23 cellular contexts compared by ENCODE assay signal in genomic region chr2:181836583-181836982, GRCh38. TPM values are rescaled to one million over a fixed set of nuclear protein-coding genes. Genes with fewer than 3 reads are reported as not detected.
DNase-seq lines count a peak whose midpoint lies in the region; ATAC-seq and TF ChIP-seq lines count a peak whose summit lies in the region.
"Had no signal": no experiment of that assay in that cellular context is flagged by ENCODE, and none has a peak within 500 bp of the region (broad histone marks: within the 10 kb centered on the region; RNA-seq: fewer than 3 reads in every experiment).

No MANE protein-coding gene starts in this region.

- H3K9me3 ChIP-seq in gastroesophageal sphincter: no peaks in the 10 kb centered on the region
- H3K9me3 ChIP-seq: A549, breast epithelium, colonic mucosa, esophagus muscularis mucosa, suprapubic skin had no signal

- H3K36me3 Mint-ChIP-seq in stimulated activated effector memory CD8-positive, alpha-beta T cell treated with anti-CD3 and anti-CD28 coated beads, Interleukin-12 subunit alpha, Interleukin-12 subunit beta, amount 100 ng/mL, for 72 hours: no peaks in the 10 kb centered on the region
- no peaks in the 10 kb centered on the region for H3K36me3 Mint-ChIP-seq in T-helper 2 cell treated with Interferon-gamma antibody and Interleukin-4, amounts not matched to agents 5 μg/mL and 100 μg/mL, for 36 hours (ENCODE audit: low read depth)
- H3K36me3 Mint-ChIP-seq: stimulated activated naive B cell treated with anti-CD40 and anti-IgM and Interleukin-4, amounts not matched to agents 10 μg/mL and 1 μg/mL and 100 μg/mL, for 72 hours had no signal

- peaks cover 0 to 8% (median 3%) of the 10 kb centered on the region in 3 donors for H3K4me1 ChIP-seq in gastroesophageal sphincter
- H3K4me1 ChIP-seq: breast epithelium, colonic mucosa had no signal

- ATAC-seq in GM18520 (IDR thresholded peaks at IDR 0.05; ENCODE audit: unreplicated experiment) (peak; percentile 67), GM19463 (IDR thresholded peaks at IDR 0.05; ENCODE audit: unreplicated experiment) (peak; percentile 83), HG02938 (IDR thresholded peaks at IDR 0.05; ENCODE audit: unreplicated experiment) (peak; percentile 54), HG03571 (IDR thresholded peaks at IDR 0.05; ENCODE audit: unreplicated experiment) (peak; percentile 78), gastroesophageal sphincter (no peak)
- ATAC-seq in stimulated activated effector memory CD8-positive, alpha-beta T cell treated with anti-CD3 and anti-CD28 coated beads, Interleukin-12 subunit alpha, Interleukin-12 subunit beta, amount 100 ng/mL, for 72 hours: no peak
- ATAC-seq: A549; left ventricle myocardium superior; Right ventricle myocardium inferior; stimulated activated naive B cell treated with anti-CD40 and anti-IgM and Interleukin-4, amounts not matched to agents 10 μg/mL and 1 μg/mL and 100 μg/mL, for 72 hours had no signal

- peaks cover 49% of the 10 kb centered on the region for H3K27me3 Mint-ChIP-seq in T-helper 2 cell treated with Interferon-gamma antibody and Interleukin-4, amounts not matched to agents 5 μg/mL and 100 μg/mL, for 36 hours (ENCODE audit: low read depth)

- 81 to 87% methylated on average over 2 of the region's 2 CpGs for WGBS in gastroesophageal sphincter (ENCODE audit: low coverage in 1 of 2), 2 donors

- no peak for TF ChIP-seq EP300 in gastroesophageal sphincter (IDR thresholded peaks at IDR 0.05)

- H3K36me3 ChIP-seq in gastroesophageal sphincter: no peaks in the 10 kb centered on the region
- H3K36me3 ChIP-seq: breast epithelium, colonic mucosa, esophagus muscularis mucosa, suprapubic skin had no signal

- no peaks in the 10 kb centered on the region for H3K27me3 ChIP-seq in gastroesophageal sphincter
- H3K27me3 ChIP-seq: breast epithelium, colonic mucosa, esophagus muscularis mucosa, suprapubic skin had no signal

- no peak overlapping the region for H3K4me3 ChIP-seq in gastroesophageal sphincter
- H3K4me3 ChIP-seq: A549, breast epithelium, colonic mucosa, esophagus muscularis mucosa, suprapubic skin had no signal

- TF ChIP-seq POLR2A in gastroesophageal sphincter (IDR thresholded peaks at IDR 0.05): no peak

- no peak overlapping the region for H3K27ac Mint-ChIP-seq in stimulated activated effector memory CD8-positive, alpha-beta T cell treated with anti-CD3 and anti-CD28 coated beads, Interleukin-12 subunit alpha, Interleukin-12 subunit beta, amount 100 ng/mL, for 72 hours
- H3K27ac Mint-ChIP-seq in T-helper 2 cell treated with Interferon-gamma antibody and Interleukin-4, amounts not matched to agents 5 μg/mL and 100 μg/mL, for 36 hours: no peak overlapping the region
- H3K27ac Mint-ChIP-seq: activated naive CD4-positive, alpha-beta T cell treated with anti-CD3 and anti-CD28 coated beads for 36 hours; stimulated activated naive B cell treated with anti-CD40 and anti-IgM and Interleukin-4, amounts not matched to agents 10 μg/mL and 1 μg/mL and 100 μg/mL, for 72 hours had no signal

- no peaks in the 10 kb centered on the region for H3K9me3 Mint-ChIP-seq in stimulated activated effector memory CD8-positive, alpha-beta T cell treated with anti-CD3 and anti-CD28 coated beads, Interleukin-12 subunit alpha, Interleukin-12 subunit beta, amount 100 ng/mL, for 72 hours
- H3K9me3 Mint-ChIP-seq in T-helper 2 cell treated with Interferon-gamma antibody and Interleukin-4, amounts not matched to agents 5 μg/mL and 100 μg/mL, for 36 hours: no peaks in the 10 kb centered on the region
- H3K9me3 Mint-ChIP-seq: activated naive CD4-positive, alpha-beta T cell treated with anti-CD3 and anti-CD28 coated beads for 36 hours; nephron had no signal

- H3K4me1 Mint-ChIP-seq in stimulated activated effector memory CD8-positive, alpha-beta T cell treated with anti-CD3 and anti-CD28 coated beads, Interleukin-12 subunit alpha, Interleukin-12 subunit beta, amount 100 ng/mL, for 72 hours: no peaks in the 10 kb centered on the region
- no peaks in the 10 kb centered on the region for H3K4me1 Mint-ChIP-seq in T-helper 2 cell treated with Interferon-gamma antibody and Interleukin-4, amounts not matched to agents 5 μg/mL and 100 μg/mL, for 36 hours (ENCODE audit: low read depth)
- H3K4me1 Mint-ChIP-seq: stimulated activated naive B cell treated with anti-CD40 and anti-IgM and Interleukin-4, amounts not matched to agents 10 μg/mL and 1 μg/mL and 100 μg/mL, for 72 hours had no signal

- no peak overlapping the region for H3K4me3 Mint-ChIP-seq in stimulated activated effector memory CD8-positive, alpha-beta T cell treated with anti-CD3 and anti-CD28 coated beads, Interleukin-12 subunit alpha, Interleukin-12 subunit beta, amount 100 ng/mL, for 72 hours
- H3K4me3 Mint-ChIP-seq in T-helper 2 cell treated with Interferon-gamma antibody and Interleukin-4, amounts not matched to agents 5 μg/mL and 100 μg/mL, for 36 hours: no peak overlapping the region
- H3K4me3 Mint-ChIP-seq: activated naive CD4-positive, alpha-beta T cell treated with anti-CD3 and anti-CD28 coated beads for 36 hours; nephron; stimulated activated naive B cell treated with anti-CD40 and anti-IgM and Interleukin-4, amounts not matched to agents 10 μg/mL and 1 μg/mL and 100 μg/mL, for 72 hours had no signal

- no peak for DNase-seq in medulla oblongata (ENCODE audit: extremely low spot score)
- DNase-seq in stimulated activated effector memory CD8-positive, alpha-beta T cell treated with anti-CD3 and anti-CD28 coated beads, Interleukin-12 subunit alpha, Interleukin-12 subunit beta, amount 100 ng/mL, for 72 hours (ENCODE audit: low spot score in 2 of 2): no peak
- DNase-seq in T-helper 2 cell treated with Interferon-gamma antibody and Interleukin-4, amounts not matched to agents 5 μg/mL and 100 μg/mL, for 36 hours (ENCODE audit: low spot score): no peak
- DNase-seq: activated CD4-positive, alpha-beta T cell treated with anti-CD3 and anti-CD28 coated beads, Interleukin-2, amount 50 U/mL, for 1 hour; activated naive CD4-positive, alpha-beta T cell treated with anti-CD3 and anti-CD28 coated beads for 36 hours; colonic mucosa; left ventricle myocardium superior; NCI-H1105 treated with DMSO at 0.1 percent for 48 hours; NCI-H2029 treated with DMSO at 0.1 percent for 48 hours; NCI-H446; stimulated activated naive B cell treated with anti-CD40 and anti-IgM and Interleukin-4, amounts not matched to agents 10 μg/mL and 1 μg/mL and 100 μg/mL, for 72 hours; T-helper 9 cell had no signal

- no peak for TF ChIP-seq CTCF in gastroesophageal sphincter (IDR thresholded peaks at IDR 0.05)

- H3K27ac ChIP-seq in gastroesophageal sphincter: no peak overlapping the region
- H3K27ac ChIP-seq: A549, breast epithelium, colonic mucosa, esophagus muscularis mucosa, suprapubic skin had no signal

RNA-seq across cellular contexts. Expression of gene ITPRID2, which starts 54.9 kb away (rescaled TPM):
- 100 to 1,000 TPM; 106 to 127 (median 116) TPM for total RNA-seq in gastroesophageal sphincter

Comparison
In these comparisons a context has a peak if more than half of its experiments do, and no peak if none do; other contexts are left out.
1. ATAC-seq: peak in GM18520 (single experiment), GM19463 (single experiment), HG02938 (single experiment) and HG03571 (single experiment); none in stimulated activated effector memory CD8-positive, alpha-beta T cell treated with anti-CD3 and anti-CD28 coated beads, Interleukin-12 subunit alpha, Interleukin-12 subunit beta, amount 100 ng/mL, for 72 hours (single experiment) and gastroesophageal sphincter (single experiment).